ENCODE assay signal across 10 cellular contexts in the genomic region with DNA sequence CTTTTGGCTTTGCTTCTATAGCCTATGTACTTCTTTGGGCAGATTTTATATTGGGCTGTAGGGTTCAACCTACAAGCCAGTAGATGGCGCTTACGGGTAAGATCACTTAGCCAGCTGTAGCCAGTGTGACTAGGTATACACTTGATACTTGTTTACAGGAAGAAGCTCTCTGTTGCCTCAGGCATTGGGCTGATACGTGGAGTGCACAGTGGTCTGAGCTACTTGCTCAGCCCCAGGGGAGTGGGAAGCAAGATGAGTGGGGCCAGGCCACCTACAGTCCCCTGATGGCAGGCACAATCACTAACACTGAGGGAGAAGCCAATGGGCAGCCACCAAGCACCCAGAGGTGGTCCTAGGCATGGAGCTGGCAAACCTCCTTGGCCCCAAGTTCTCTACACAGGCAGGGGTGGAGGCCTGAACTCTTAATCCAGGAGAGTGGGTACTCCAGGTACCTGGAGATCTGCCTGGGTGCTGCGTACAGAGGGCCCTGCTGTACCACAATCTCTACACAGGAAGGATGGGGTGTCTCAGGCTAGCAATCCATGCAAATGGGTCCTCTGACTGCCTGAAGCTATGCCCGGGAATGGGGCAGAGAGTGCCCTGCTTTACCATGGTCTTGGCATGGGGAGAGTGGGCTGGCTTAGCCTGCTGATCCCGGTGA.
DNase-seq lines count a peak whose midpoint lies in the region; TF ChIP-seq lines count a peak whose summit lies in the region.
"Had no signal": no experiment of that assay in that cellular context is flagged by ENCODE, and none has a peak within 500 bp of the region (broad histone marks: within the 10 kb centered on the region; RNA-seq: fewer than 3 reads in every experiment).

No MANE protein-coding gene starts in this region.

- no peak overlapping the region for H3K4me3 Mint-ChIP-seq in type B pancreatic cell

- no peaks in the 10 kb centered on the region for H3K9me3 Mint-ChIP-seq in type B pancreatic cell

- H3K27me3 ChIP-seq in HUES48 (ENCODE audit: control insufficient read depth, insufficient read depth, low read length) = no peaks in the 10 kb centered on the region
- H3K27me3 ChIP-seq: pancreas, SJSA1 had no signal

- peak; percentile 40 for TF ChIP-seq CTCF in GM10266 (IDR thresholded peaks at IDR 0.05; ENCODE audit: control insufficient read depth, insufficient read depth, low read depth, missing control alignments)
- peak; percentile 50 for TF ChIP-seq CTCF in fibroblast of the aortic adventitia (IDR thresholded peaks at IDR 0.05; ENCODE audit: insufficient read depth, low read length)
- peak; percentile 60 for TF ChIP-seq CTCF in type B pancreatic cell (conservative IDR thresholded peaks at IDR 0.05)

- H3K36me3 ChIP-seq in HUES48 (ENCODE audit: control insufficient read depth, insufficient read depth, low read length) = no peaks in the 10 kb centered on the region
- H3K36me3 ChIP-seq: pancreas, SJSA1 had no signal

- H3K4me1 Mint-ChIP-seq in type B pancreatic cell (ENCODE audit: unreplicated experiment) = no peaks in the 10 kb centered on the region

- no peaks in the 10 kb centered on the region for H3K9me3 ChIP-seq in HUES48 (ENCODE audit: control insufficient read depth, insufficient read depth, low read length)
- H3K9me3 ChIP-seq: pancreas, SJSA1 had no signal

- no peak overlapping the region for H3K4me3 ChIP-seq in HUES48 (ENCODE audit: low read depth, low read length)
- H3K4me3 ChIP-seq in fibroblast of the aortic adventitia (ENCODE audit: low read depth, low read length) = no peak overlapping the region
- H3K4me3 ChIP-seq: pancreas, SJSA1 had no signal

- H3K27ac Mint-ChIP-seq in type B pancreatic cell = no peak overlapping the region

- DNase-seq in AG20443 (ENCODE audit: low spot score) (peak; percentile 44), GM10266 (ENCODE audit: extremely low spot score) (peak; percentile 44), SK-N-DZ (ENCODE audit: low spot score) (peak; percentile 10), fibroblast of the aortic adventitia (ENCODE audit: low read depth) (peak; percentile 58), type B pancreatic cell (ENCODE audit: extremely low spot score, unreplicated experiment) (no peak), kidney glomerular epithelial cell (lab: John Stamatoyannopoulos, UW) (no peak), inferior parietal cortex (ENCODE audit: extremely low spot score) (no peak)
- DNase-seq: pancreas had no signal

- H3K27me3 Mint-ChIP-seq in type B pancreatic cell = no peaks in the 10 kb centered on the region

- H3K9ac ChIP-seq in HUES48 (ENCODE audit: low read depth, low read length) = no peak overlapping the region

- H3K36me3 Mint-ChIP-seq in type B pancreatic cell = peaks cover 10% of the 10 kb centered on the region

- H3K4me1 ChIP-seq in HUES48 (ENCODE audit: control insufficient read depth, insufficient read depth, low read length) = peaks cover 43% of the 10 kb centered on the region
- H3K4me1 ChIP-seq: SJSA1 had no signal

- H3K27ac ChIP-seq in HUES48 (ENCODE audit: low read depth, low read length) = peak overlapping the region; percentile 68
- H3K27ac ChIP-seq: pancreas, SJSA1 had no signal

Comparison
In these comparisons a context has a peak if more than half of its experiments do, and no peak if none do; other contexts are left out.
1. DNase-seq: peak in AG20443 (single experiment), GM10266 (single experiment), SK-N-DZ (single experiment) and fibroblast of the aortic adventitia (single experiment); none in type B pancreatic cell (single experiment), kidney glomerular epithelial cell (single experiment) and inferior parietal cortex (single experiment).
2. Peak in every context shown above with its lines, with median percentiles within 50 percentile points of each other: CTCF ChIP-seq.